Comparison of ENCODE assay signal across 9 cellular contexts in the genomic region with DNA sequence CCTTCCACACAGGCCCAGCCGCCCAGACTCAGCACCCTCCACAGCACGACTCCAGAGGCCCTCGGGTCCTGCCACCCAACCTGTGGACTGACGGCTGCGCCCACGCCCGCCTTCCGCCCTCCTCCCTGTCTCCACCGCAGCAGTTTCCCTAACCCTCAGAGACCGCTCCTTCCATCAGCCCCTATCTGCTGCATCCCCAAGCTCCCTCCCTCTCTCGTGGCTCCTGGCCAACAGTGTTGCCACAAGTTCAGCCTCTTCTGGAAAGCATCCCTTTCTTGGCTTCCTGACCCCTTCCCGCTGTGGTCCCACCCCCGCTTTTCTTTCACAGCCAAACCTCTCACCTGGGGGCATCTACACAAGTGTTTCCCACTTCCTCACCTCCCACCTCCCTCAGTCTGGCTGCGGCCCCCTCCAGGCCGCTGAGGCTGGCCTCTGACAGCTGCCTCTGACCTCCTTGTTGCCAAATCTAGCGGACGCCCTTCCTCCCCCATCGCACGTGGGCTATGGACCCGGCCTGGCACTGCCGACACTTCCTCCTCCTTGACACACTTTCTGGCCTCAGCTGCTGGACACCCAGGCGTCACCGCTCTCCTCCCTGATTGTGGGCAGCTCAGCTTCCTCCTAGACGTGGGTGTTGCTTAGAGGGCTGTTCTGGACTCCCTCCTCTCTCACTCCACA.
A peak's percentile ranks its signal among the peaks of the same experiment; 100 is the strongest.
DNase-seq lines count a peak whose midpoint lies in the region; ATAC-seq and TF ChIP-seq lines count a peak whose summit lies in the region.
"Had no signal": no experiment of that assay in that cellular context is flagged by ENCODE, and none has a peak within 500 bp of the region (broad histone marks: within the 10 kb centered on the region; RNA-seq: fewer than 3 reads in every experiment).

No MANE protein-coding gene starts in this region.

- intact Hi-C loops in CD4-positive, alpha-beta T cell (cut with DNase I, micrococcal nuclease): loop anchor here in 1 of 2 experiments (5.0 kb wide), 1 partner anchor 539 kb away; no protein-coding TSS in a partner anchor

- DNase-seq in CD4-positive, alpha-beta T cell: no peak
- peak; percentile 87 for DNase-seq in NOMO-1 treated with dmso at 0.1 percent for 144 hours (lab: John Stamatoyannopoulos, UW; ENCODE audit: unreplicated experiment)
- peak in 37 of 56 donors; percentile 9 to 66 (median 36) for DNase-seq in nucleus accumbens (lab: John Stamatoyannopoulos, UW)
- no peak for DNase-seq in HPDE6-E6E7 (ENCODE audit: extremely low spot score)
- DNase-seq in GM10266 (ENCODE audit: extremely low spot score): no peak
- DNase-seq in activated T-cell treated with anti-CD3 and anti-CD28 coated beads, Interleukin-2, amount 50 U/mL, for 1 hour: no peak

- H3K27me3 Mint-ChIP-seq in CD4-positive, alpha-beta T cell: peaks cover 4% of the 10 kb centered on the region

- no peaks in the 10 kb centered on the region for H3K27me3 ChIP-seq in CD4-positive, alpha-beta T cell (ENCODE audit: control insufficient read depth, insufficient read depth, low read length)

- H3K27ac ChIP-seq in CD4-positive, alpha-beta T cell (ENCODE audit: low read depth, low read length): no peak overlapping the region

- no peak overlapping the region for H3K27ac Mint-ChIP-seq in CD4-positive, alpha-beta T cell
- H3K27ac Mint-ChIP-seq: T-helper 1 cell treated with Interleukin-12 subunit alpha and Interleukin-12 subunit beta and Interleukin-4 antibody, amounts not matched to agents 30 μg/mL and 1 μg/mL, for 36 hours had no signal

- H3K9me3 ChIP-seq in CD4-positive, alpha-beta T cell (ENCODE audit: control insufficient read depth, low read length): no peaks in the 10 kb centered on the region

- POLR2A ChIA-PET in CD4-positive, alpha-beta T cell (lab: Charles Lee): no interaction called here

- TF ChIP-seq CTCF in CD4-positive, alpha-beta T cell (IDR thresholded peaks at IDR 0.05): no peak
- no peak for TF ChIP-seq CTCF in GM10266 (IDR thresholded peaks at IDR 0.05; ENCODE audit: control insufficient read depth, insufficient read depth, low read depth, missing control alignments)

- no peaks in the 10 kb centered on the region for H3K36me3 Mint-ChIP-seq in CD4-positive, alpha-beta T cell (ENCODE audit: low read depth)

- CTCF ChIA-PET in CD4-positive, alpha-beta T cell (lab: Charles Lee): no interaction called here

- peaks cover 35% of the 10 kb centered on the region for H3K4me1 Mint-ChIP-seq in CD4-positive, alpha-beta T cell (ENCODE audit: low read depth)

- no peaks in the 10 kb centered on the region for H3K9me3 Mint-ChIP-seq in CD4-positive, alpha-beta T cell
- H3K9me3 Mint-ChIP-seq: T-helper 1 cell treated with Interleukin-12 subunit alpha and Interleukin-12 subunit beta and Interleukin-4 antibody, amounts not matched to agents 30 μg/mL and 1 μg/mL, for 36 hours had no signal

- ATAC-seq in CD4-positive, alpha-beta T cell (ENCODE audit: poor library complexity): peak; percentile 41
- ATAC-seq in esophagus mucosa (peak; percentile 2), GM21515 (IDR thresholded peaks at IDR 0.05; ENCODE audit: unreplicated experiment) (no peak)

- H3K4me3 Mint-ChIP-seq in CD4-positive, alpha-beta T cell: no peak overlapping the region
- H3K4me3 Mint-ChIP-seq: T-helper 1 cell treated with Interleukin-12 subunit alpha and Interleukin-12 subunit beta and Interleukin-4 antibody, amounts not matched to agents 30 μg/mL and 1 μg/mL, for 36 hours had no signal

Comparison
In these comparisons a context has a peak if more than half of its experiments do, and no peak if none do; other contexts are left out.
1. DNase-seq: peak in NOMO-1 treated with dmso at 0.1 percent for 144 hours (single experiment) and nucleus accumbens (37 of 56); none in CD4-positive, alpha-beta T cell (0 of 10), HPDE6-E6E7 (single experiment), GM10266 (single experiment) and activated T-cell treated with anti-CD3 and anti-CD28 coated beads, Interleukin-2, amount 50 U/mL, for 1 hour (single experiment).